ENCODE assay signal across 17 cellular contexts in genomic region chr7:71221549-71221948, GRCh38.
"Had no signal": no experiment of that assay in that cellular context is flagged by ENCODE, and none has a peak within 500 bp of the region (broad histone marks: within the 10 kb centered on the region; RNA-seq: fewer than 3 reads in every experiment).

No MANE protein-coding gene starts in this region.

- H3K4me3 Mint-ChIP-seq: activated CD4-positive, alpha-beta T cell treated with anti-CD3 and anti-CD28 coated beads, Interleukin-2, amount 10 ng/mL, durations not matched to agents 7 days and 5 days; activated CD8-positive, alpha-beta T cell treated with anti-CD3 and anti-CD28 coated beads, Interleukin-2, amount 10 ng/mL, durations not matched to agents 7 days and 5 days; activated naive CD4-positive, alpha-beta T cell treated with anti-CD3 and anti-CD28 coated beads for 36 hours; activated naive CD8-positive, alpha-beta T cell treated with anti-CD3 and anti-CD28 coated beads, Interleukin-2, amount 50 U/mL, for 24 hours; activated T-cell treated with anti-CD3 and anti-CD28 coated beads, Interleukin-2, amount 50 U/mL, for 24 hours; immature natural killer cell; naive thymus-derived CD4-positive, alpha-beta T cell; stimulated activated naive B cell treated with anti-CD40 and anti-IgM and Interleukin-4, amounts not matched to agents 10 μg/mL and 1 μg/mL and 100 μg/mL, for 72 hours; T-helper 1 cell treated with Interleukin-12 subunit alpha and Interleukin-12 subunit beta and Interleukin-4 antibody, amounts not matched to agents 30 μg/mL and 1 μg/mL, for 36 hours had no signal

- H3K36me3 ChIP-seq: brain microvascular endothelial cell had no signal

- H3K4me3 ChIP-seq: mucosa of descending colon had no signal

- DNase-seq: activated CD4-positive, alpha-beta T cell treated with anti-CD3 and anti-CD28 coated beads, Interleukin-2, amount 10 ng/mL, durations not matched to agents 7 days and 5 days; activated CD8-positive, alpha-beta T cell treated with anti-CD3 and anti-CD28 coated beads, Interleukin-2, amount 10 ng/mL, durations not matched to agents 7 days and 5 days; activated naive CD4-positive, alpha-beta T cell treated with anti-CD3 and anti-CD28 coated beads for 36 hours; activated naive CD8-positive, alpha-beta T cell treated with anti-CD3 and anti-CD28 coated beads, Interleukin-2, amount 50 U/mL, for 24 hours; activated T-cell treated with anti-CD3 and anti-CD28 coated beads, Interleukin-2, amount 50 U/mL, for 24 hours; aorta; brain microvascular endothelial cell; central memory CD4-positive, alpha-beta T cell; erythroblast; head of caudate nucleus; immature natural killer cell; mesenchymal stem cell; mucosa of descending colon; naive thymus-derived CD4-positive, alpha-beta T cell; stimulated activated naive B cell treated with anti-CD40 and anti-IgM and Interleukin-4, amounts not matched to agents 10 μg/mL and 1 μg/mL and 100 μg/mL, for 72 hours had no signal

- H3K4me1 Mint-ChIP-seq: activated CD4-positive, alpha-beta T cell treated with anti-CD3 and anti-CD28 coated beads, Interleukin-2, amount 10 ng/mL, durations not matched to agents 7 days and 5 days; activated naive CD8-positive, alpha-beta T cell treated with anti-CD3 and anti-CD28 coated beads, Interleukin-2, amount 50 U/mL, for 24 hours; immature natural killer cell; naive thymus-derived CD4-positive, alpha-beta T cell; stimulated activated naive B cell treated with anti-CD40 and anti-IgM and Interleukin-4, amounts not matched to agents 10 μg/mL and 1 μg/mL and 100 μg/mL, for 72 hours had no signal

- ATAC-seq: activated CD4-positive, CD25-positive, alpha-beta regulatory T cell treated with anti-CD3 and anti-CD28 coated beads, Interleukin-2, amount 50 U/mL, for 24 hours; activated CD8-positive, alpha-beta T cell treated with anti-CD3 and anti-CD28 coated beads, Interleukin-2, amount 10 ng/mL, durations not matched to agents 7 days and 5 days; activated naive CD8-positive, alpha-beta T cell treated with anti-CD3 and anti-CD28 coated beads, Interleukin-2, amount 50 U/mL, for 24 hours; mucosa of descending colon; naive thymus-derived CD4-positive, alpha-beta T cell; stimulated activated naive B cell treated with anti-CD40 and anti-IgM and Interleukin-4, amounts not matched to agents 10 μg/mL and 1 μg/mL and 100 μg/mL, for 72 hours had no signal

- H3K36me3 Mint-ChIP-seq: stimulated activated naive B cell treated with anti-CD40 and anti-IgM and Interleukin-4, amounts not matched to agents 10 μg/mL and 1 μg/mL and 100 μg/mL, for 72 hours had no signal

- H3K27me3 Mint-ChIP-seq: activated CD4-positive, alpha-beta T cell treated with anti-CD3 and anti-CD28 coated beads, Interleukin-2, amount 10 ng/mL, durations not matched to agents 7 days and 5 days; activated naive CD8-positive, alpha-beta T cell treated with anti-CD3 and anti-CD28 coated beads, Interleukin-2, amount 50 U/mL, for 24 hours; activated T-cell treated with anti-CD3 and anti-CD28 coated beads, Interleukin-2, amount 50 U/mL, for 24 hours; naive thymus-derived CD4-positive, alpha-beta T cell; stimulated activated naive B cell treated with anti-CD40 and anti-IgM and Interleukin-4, amounts not matched to agents 10 μg/mL and 1 μg/mL and 100 μg/mL, for 72 hours had no signal

- H3K27me3 ChIP-seq: brain microvascular endothelial cell had no signal

- H3K27ac ChIP-seq: brain microvascular endothelial cell had no signal

- H3K27ac Mint-ChIP-seq: activated CD4-positive, alpha-beta T cell treated with anti-CD3 and anti-CD28 coated beads, Interleukin-2, amount 10 ng/mL, durations not matched to agents 7 days and 5 days; activated CD8-positive, alpha-beta T cell treated with anti-CD3 and anti-CD28 coated beads, Interleukin-2, amount 10 ng/mL, durations not matched to agents 7 days and 5 days; activated naive CD4-positive, alpha-beta T cell treated with anti-CD3 and anti-CD28 coated beads for 36 hours; activated naive CD8-positive, alpha-beta T cell treated with anti-CD3 and anti-CD28 coated beads, Interleukin-2, amount 50 U/mL, for 24 hours; activated T-cell treated with anti-CD3 and anti-CD28 coated beads, Interleukin-2, amount 50 U/mL, for 24 hours; naive thymus-derived CD4-positive, alpha-beta T cell; stimulated activated naive B cell treated with anti-CD40 and anti-IgM and Interleukin-4, amounts not matched to agents 10 μg/mL and 1 μg/mL and 100 μg/mL, for 72 hours; T-helper 1 cell treated with Interleukin-12 subunit alpha and Interleukin-12 subunit beta and Interleukin-4 antibody, amounts not matched to agents 30 μg/mL and 1 μg/mL, for 36 hours had no signal
